ENCODE assay signal across 8 cellular contexts in the genomic region with DNA sequence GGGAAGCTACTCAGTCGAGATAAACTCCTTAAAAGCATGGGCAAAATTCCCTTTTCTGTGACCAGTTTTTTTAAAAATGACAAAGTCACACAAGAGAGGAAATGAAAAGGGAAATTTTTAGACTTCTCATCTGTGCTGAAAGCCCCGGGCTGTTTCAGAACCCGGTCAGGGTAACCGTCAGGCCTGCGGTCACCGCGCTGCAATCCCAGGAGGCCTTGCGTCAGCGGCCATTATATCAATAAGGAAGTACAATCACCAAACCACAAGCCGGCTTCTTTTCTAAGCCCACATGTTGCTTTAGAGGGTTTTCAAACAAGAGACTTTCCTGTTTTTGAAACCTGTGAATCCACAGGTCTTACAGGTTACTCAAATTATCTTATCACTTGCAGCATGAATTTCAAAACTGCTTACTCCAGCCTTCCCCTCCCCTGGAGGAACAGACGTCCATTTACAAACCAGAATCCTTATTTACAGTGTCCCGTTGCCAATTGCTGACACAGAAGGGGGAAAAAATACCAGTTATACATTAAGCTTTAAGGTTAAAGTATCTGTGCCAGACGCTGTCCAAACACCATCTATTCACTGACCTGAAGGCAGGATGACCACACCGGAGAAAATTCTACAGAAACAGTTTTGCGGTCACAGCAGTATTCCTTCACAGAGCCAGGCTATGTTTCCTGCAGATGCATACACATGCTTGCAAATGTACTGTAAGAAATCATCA.
DNase-seq lines count a peak whose midpoint lies in the region; ATAC-seq and TF ChIP-seq lines count a peak whose summit lies in the region.

No MANE protein-coding gene starts in this region.

- peak overlapping the region; percentile 99 for H3K27ac Mint-ChIP-seq in chondrocyte (ENCODE audit: unreplicated experiment)

- H3K4me1 Mint-ChIP-seq in chondrocyte (ENCODE audit: low read depth): peaks cover 60% of the 10 kb centered on the region

- no peaks in the 10 kb centered on the region for H3K36me3 Mint-ChIP-seq in chondrocyte (ENCODE audit: low read depth)

- no peaks in the 10 kb centered on the region for H3K27me3 Mint-ChIP-seq in chondrocyte (ENCODE audit: low read depth)

- H3K4me3 ChIP-seq in mesodermal cell (ENCODE audit: extremely low read depth, insufficient read depth, low read length, poor library complexity, severe bottlenecking): no peak overlapping the region

- in situ Hi-C loops in Caki2 (cut with HindIII; ENCODE audit: low pct_unique_long_range_greater_than_20kb, low sequenced_read_pairs): loop anchor here (25.0 kb wide), 2 partner anchors 251 to 351 kb away; a partner anchor contains a TSS

- H3K4me3 Mint-ChIP-seq in chondrocyte (ENCODE audit: unreplicated experiment): peak overlapping the region; percentile 65

- H3K9me3 ChIP-seq in KOPT-K1 (ENCODE audit: insufficient read depth, low read length, poor library complexity, severe bottlenecking) (no peaks in the 10 kb centered on the region), mesodermal cell (ENCODE audit: control insufficient read depth, low read length) (no peaks in the 10 kb centered on the region)

- WGBS in mesodermal cell (ENCODE audit: insufficient coverage in 2 of 2), 2 experiments: 95 to 98% methylated on average over 7 to 12 of the region's 15 CpGs

- TF ChIP-seq CTCF in chondrocyte (IDR thresholded peaks at IDR 0.05): no peak

- H3K9me3 Mint-ChIP-seq in chondrocyte (ENCODE audit: low read depth): no peaks in the 10 kb centered on the region

- H3K4me1 ChIP-seq in mesodermal cell (ENCODE audit: control insufficient read depth, insufficient read depth, low read length, poor library complexity, severe bottlenecking): peaks cover 51% of the 10 kb centered on the region

- peak; percentile 96 for DNase-seq in Caki2 (ENCODE audit: low read depth)
- DNase-seq in activated CD4-positive, CD25-positive, alpha-beta regulatory T cell treated with anti-CD3 and anti-CD28 coated beads, Interleukin-2, amount 50 U/mL, for 72 hours: peak; percentile 79
- DNase-seq in chondrocyte (ENCODE audit: low spot score): no peak
- peak; percentile 65 to 86 for DNase-seq in stimulated activated CD8-positive, alpha-beta memory T cell treated with anti-CD3 and anti-CD28 coated beads, Interleukin-4, amount 100 ng/mL, for 4 hours (ENCODE audit: low read depth in 2 of 2, low spot score in 1 of 2)
- no peak for DNase-seq in NCI-H1105 (lab: John Stamatoyannopoulos, UW)

- H3K36me3 ChIP-seq in KOPT-K1 (ENCODE audit: insufficient read depth, low read length) (no peaks in the 10 kb centered on the region), mesodermal cell (ENCODE audit: control insufficient read depth, insufficient read depth, low read length) (no peaks in the 10 kb centered on the region)

- ATAC-seq in GM21576 (IDR thresholded peaks at IDR 0.05; ENCODE audit: unreplicated experiment): peak; percentile 79

- H3K27ac ChIP-seq in KOPT-K1 (ENCODE audit: low read depth, low read length, poor library complexity, severe bottlenecking): peak overlapping the region; percentile 51
- peak overlapping the region; percentile 69 for H3K27ac ChIP-seq in mesodermal cell (ENCODE audit: low read depth, low read length, severe bottlenecking)

Comparison
In these comparisons a context has a peak if more than half of its experiments do, and no peak if none do; other contexts are left out.
1. DNase-seq: peak in Caki2 (single experiment), activated CD4-positive, CD25-positive, alpha-beta regulatory T cell treated with anti-CD3 and anti-CD28 coated beads, Interleukin-2, amount 50 U/mL, for 72 hours (single experiment) and stimulated activated CD8-positive, alpha-beta memory T cell treated with anti-CD3 and anti-CD28 coated beads, Interleukin-4, amount 100 ng/mL, for 4 hours (2 of 2); none in chondrocyte (single experiment) and NCI-H1105 (single experiment).